9 cellular contexts compared by ENCODE assay signal in the genomic region with DNA sequence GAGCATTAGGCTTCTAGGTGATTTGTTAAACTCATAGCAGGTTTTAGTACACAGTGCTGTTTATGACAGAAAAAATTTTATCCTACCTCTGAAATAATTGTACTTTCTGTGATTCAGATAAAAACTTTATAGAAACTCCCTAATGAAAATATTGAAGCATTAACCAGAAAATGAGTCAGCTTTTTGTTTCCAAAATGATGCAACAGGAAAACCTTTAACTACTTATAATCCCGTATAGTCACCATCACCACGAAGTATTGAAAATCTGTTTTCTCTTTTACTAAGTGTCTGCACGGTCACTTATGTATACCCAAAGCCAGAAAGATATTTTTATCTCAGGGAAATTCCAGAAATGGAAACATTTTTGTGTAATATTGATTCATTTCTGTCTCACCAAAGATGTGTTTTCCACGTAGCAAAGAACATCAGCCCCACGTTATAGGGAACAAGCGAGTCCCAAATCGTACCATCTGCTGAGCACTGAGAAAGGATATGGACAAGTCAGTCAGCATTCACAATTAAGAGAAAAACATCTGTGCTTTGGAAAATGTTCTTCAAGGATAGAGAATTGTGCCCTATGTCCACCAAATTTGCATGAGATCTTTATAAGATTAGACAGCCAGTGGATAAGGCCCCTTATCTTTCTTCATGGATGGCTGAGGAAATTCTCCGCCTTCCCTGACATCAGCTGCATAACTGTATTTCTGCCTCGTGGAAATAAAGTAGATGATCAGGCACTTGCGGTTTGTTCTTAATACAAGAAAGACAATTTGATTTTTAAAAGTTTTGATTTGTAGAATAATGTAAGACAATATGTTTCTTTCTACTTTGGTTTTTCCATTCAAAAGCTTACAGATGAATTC. TPM values are rescaled to one million over a fixed set of nuclear protein-coding genes. Genes with fewer than 3 reads are reported as not detected.
A peak's percentile ranks its signal among the peaks of the same experiment; 100 is the strongest.
DNase-seq lines count a peak whose midpoint lies in the region; ATAC-seq, FAIRE-seq and TF ChIP-seq lines count a peak whose summit lies in the region.
"Had no signal": no experiment of that assay in that cellular context is flagged by ENCODE, and none has a peak within 500 bp of the region (broad histone marks: within the 10 kb centered on the region; RNA-seq: fewer than 3 reads in every experiment).

No MANE protein-coding gene starts in this region.

- no peaks in the 10 kb centered on the region for H4K20me1 ChIP-seq in GM23338 (replicated peaks; ENCODE audit: insufficient read depth)

- H3K27ac ChIP-seq in small intestine (ENCODE audit: low read depth in 1 of 2, low read length in 1 of 2) (no peak overlapping the region), GM23338 (ENCODE audit: low read depth) (no peak overlapping the region)
- H3K27ac ChIP-seq: cardiac muscle cell had no signal

- H3F3A ChIP-seq in GM23338 (replicated peaks; ENCODE audit: low read depth) = no peaks in the 10 kb centered on the region

- H3K36me3 Mint-ChIP-seq in T-helper 1 cell treated with Interleukin-12 subunit alpha and Interleukin-12 subunit beta and Interleukin-4 antibody, amounts not matched to agents 30 μg/mL and 1 μg/mL, for 36 hours (ENCODE audit: low read depth) = peaks cover 39% of the 10 kb centered on the region
- 0 out of 3 replicates have a peak, but pooled peaks cover 2% of the 10 kb centered on the region for H3K36me3 Mint-ChIP-seq in GM23338 (ENCODE audit: low read depth)

- H3K4me1 ChIP-seq in small intestine (ENCODE audit: control insufficient read depth in 2 of 2, insufficient read depth in 1 of 2, low read depth in 1 of 2, low read length in 1 of 2) (peaks cover 0 to 8% of the 10 kb centered on the region in 2 donors), GM23338 (ENCODE audit: insufficient read depth) (peaks cover 20% of the 10 kb centered on the region)

- H3K27me3 Mint-ChIP-seq in T-helper 1 cell treated with Interleukin-12 subunit alpha and Interleukin-12 subunit beta and Interleukin-4 antibody, amounts not matched to agents 30 μg/mL and 1 μg/mL, for 36 hours (ENCODE audit: low read depth) = no peaks in the 10 kb centered on the region
- H3K27me3 Mint-ChIP-seq in GM23338 (ENCODE audit: insufficient read depth, low read depth, poor library complexity) = peaks cover 3% of the 10 kb centered on the region

- no peak overlapping the region for H3K4me2 ChIP-seq in GM23338

- H3K4me3 ChIP-seq in small intestine (ENCODE audit: low read depth in 1 of 2, low read length in 2 of 2) = no peak overlapping the region
- no peak overlapping the region for H3K4me3 ChIP-seq in GM23338
- H3K4me3 ChIP-seq: cardiac muscle cell had no signal

- H3K9me3 Mint-ChIP-seq in T-helper 1 cell treated with Interleukin-12 subunit alpha and Interleukin-12 subunit beta and Interleukin-4 antibody, amounts not matched to agents 30 μg/mL and 1 μg/mL, for 36 hours = no peaks in the 10 kb centered on the region
- no peaks in the 10 kb centered on the region for H3K9me3 Mint-ChIP-seq in GM23338

- H3K79me2 ChIP-seq in GM23338 (replicated peaks; ENCODE audit: insufficient read depth) = no peaks in the 10 kb centered on the region

- no peak for FAIRE-seq in small intestine (lab: Jason Lieb, UNC)

- H3K27me3 ChIP-seq in small intestine (ENCODE audit: control insufficient read depth in 2 of 2, insufficient read depth in 2 of 2, low read length in 2 of 2) (no peaks in the 10 kb centered on the region), GM23338 (ENCODE audit: insufficient read depth) (no peaks in the 10 kb centered on the region)
- H3K27me3 ChIP-seq: cardiac muscle cell had no signal

- H3K9me3 ChIP-seq in small intestine (ENCODE audit: control insufficient read depth, low read depth) = no peaks in the 10 kb centered on the region

- WGBS in small intestine, 3 donors = 57 to 77% (median 63%) methylated on average over 10 of the region's 10 CpGs

- H3K4me3 Mint-ChIP-seq in T-helper 1 cell treated with Interleukin-12 subunit alpha and Interleukin-12 subunit beta and Interleukin-4 antibody, amounts not matched to agents 30 μg/mL and 1 μg/mL, for 36 hours = peak overlapping the region; percentile 10
- H3K4me3 Mint-ChIP-seq in GM23338 = no peak overlapping the region

- no peaks in the 10 kb centered on the region for H3K9me2 ChIP-seq in GM23338 (ENCODE audit: insufficient read depth)

- peaks cover 48% of the 10 kb centered on the region for H3K4me1 Mint-ChIP-seq in T-helper 1 cell treated with Interleukin-12 subunit alpha and Interleukin-12 subunit beta and Interleukin-4 antibody, amounts not matched to agents 30 μg/mL and 1 μg/mL, for 36 hours (ENCODE audit: low read depth)
- peaks cover 31% of the 10 kb centered on the region for H3K4me1 Mint-ChIP-seq in GM23338

- no peak overlapping the region for H2AFZ ChIP-seq in GM23338

- TF ChIP-seq CTCF in GM23338 (conservative IDR thresholded peaks at IDR 0.05; ENCODE audit: low read depth in 2 of 2) = no peak

- peak; percentile 77 for ATAC-seq in GM18520 (IDR thresholded peaks at IDR 0.05; ENCODE audit: unreplicated experiment)
- ATAC-seq in HG02970 (IDR thresholded peaks at IDR 0.05; ENCODE audit: low FRiP score, unreplicated experiment) = peak; percentile 44
- no peak for ATAC-seq in GM23338

- DNase-seq in A172 (ENCODE audit: low spot score) = peak; percentile 42
- DNase-seq in kidney glomerular epithelial cell (lab: John Stamatoyannopoulos, UW) = peak; percentile 12
- DNase-seq in Kasumi-1 (lab: John Stamatoyannopoulos, UW) = no peak
- DNase-seq in small intestine = no peak
- no peak for DNase-seq in GM23338 (ENCODE audit: low spot score)

- H3K36me3 ChIP-seq in small intestine (ENCODE audit: control insufficient read depth in 2 of 2, insufficient read depth in 2 of 2, low read length in 2 of 2) (no peaks in the 10 kb centered on the region), GM23338 (ENCODE audit: insufficient read depth) (no peaks in the 10 kb centered on the region)

- H3K27ac Mint-ChIP-seq in T-helper 1 cell treated with Interleukin-12 subunit alpha and Interleukin-12 subunit beta and Interleukin-4 antibody, amounts not matched to agents 30 μg/mL and 1 μg/mL, for 36 hours = peak overlapping the region; percentile 74
- H3K27ac Mint-ChIP-seq in GM23338 = no peak overlapping the region

TF ChIP-seq in GM23338, 12 proteins besides CTCF, POLR2A, EP300 and RAD21:
- TF ChIP-seq ZNF114 (CRISPR knock-in tag; IDR thresholded peaks at IDR 0.05) = no peak
- no peak for TF ChIP-seq CREB1 (CRISPR knock-in tag; IDR thresholded peaks at IDR 0.05; ENCODE audit: low read depth)

RNA-seq across cellular contexts. Expression of gene TNFAIP8, which starts 41.9 kb away (rescaled TPM):
- total RNA-seq in A172 (2014; rRNA removed; shearing (Covaris generic)) = 13.7 and 18.0 TPM in 2 replicates
- 10 to 100 TPM in 2 of 3 donors, 1 to 10 TPM in 1; 8.5 to 11.6 (median 10.3) TPM for polyA plus RNA-seq in small intestine
- total RNA-seq in GM23338 (2014; rRNA removed; shearing (Covaris generic)) = 29.2 and 30.1 TPM in 2 replicates
- 10.6 and 12.8 TPM in 2 replicates for polyA plus RNA-seq in GM23338 (2016; fragmentation: Nextera tagmentation; extraction: Ambion mirVana)

RNA-seq across cellular contexts. Expression of gene HSD17B4, which starts 54.5 kb away (rescaled TPM):
- 140 and 150 TPM in 2 replicates for total RNA-seq in A172 (2014; rRNA removed; shearing (Covaris generic))
- 100 to 1,000 TPM; 213 to 424 (median 262) TPM for polyA plus RNA-seq in small intestine
- 277 and 326 TPM in 2 replicates for total RNA-seq in GM23338 (2014; rRNA removed; shearing (Covaris generic))
- polyA plus RNA-seq in GM23338 (2016; fragmentation: Nextera tagmentation; extraction: Ambion mirVana) = 328 and 332 TPM in 2 replicates

Comparison
In these comparisons a context has a peak if more than half of its experiments do, and no peak if none do; other contexts are left out.
1. DNase-seq: peak in A172 (single experiment) and kidney glomerular epithelial cell (single experiment); none in Kasumi-1 (0 of 2), small intestine (single experiment) and GM23338 (single experiment).